Comparison of ENCODE assay signal across 16 cellular contexts in genomic region chr15:63930034-63930433, GRCh38.
DNase-seq lines count a peak whose midpoint lies in the region; ATAC-seq and TF ChIP-seq lines count a peak whose summit lies in the region.
"Had no signal": no experiment of that assay in that cellular context is flagged by ENCODE, and none has a peak within 500 bp of the region (broad histone marks: within the 10 kb centered on the region; RNA-seq: fewer than 3 reads in every experiment).

No MANE protein-coding gene starts in this region.

- H3K27me3 Mint-ChIP-seq in WTC11 (ENCODE audit: low read depth): no peaks in the 10 kb centered on the region
- H3K27me3 Mint-ChIP-seq in effector memory CD8-positive, alpha-beta T cell: no peaks in the 10 kb centered on the region
- H3K27me3 Mint-ChIP-seq in neural crest cell (ENCODE audit: low read depth): no peaks in the 10 kb centered on the region
- H3K27me3 Mint-ChIP-seq in CD8-positive, alpha-beta T cell (ENCODE audit: low read depth): no peaks in the 10 kb centered on the region
- H3K27me3 Mint-ChIP-seq: CD4-positive, alpha-beta memory T cell had no signal

- H3K36me3 Mint-ChIP-seq in WTC11 (no peaks in the 10 kb centered on the region), neural crest cell (ENCODE audit: low read depth) (no peaks in the 10 kb centered on the region)
- peaks cover 2% of the 10 kb centered on the region for H3K36me3 Mint-ChIP-seq in effector memory CD8-positive, alpha-beta T cell (ENCODE audit: insufficient read depth)
- H3K36me3 Mint-ChIP-seq in CD8-positive, alpha-beta T cell: no peaks in the 10 kb centered on the region
- H3K36me3 Mint-ChIP-seq: CD4-positive, alpha-beta memory T cell had no signal

- POLR2A ChIA-PET in WTC11 (lab: Charles Lee): no interaction called here
- POLR2A ChIA-PET in CD8-positive, alpha-beta T cell (lab: Charles Lee): no interaction called here

- intact Hi-C loops in CD8-positive, alpha-beta T cell (cut with DNase I, micrococcal nuclease): no loop called here

- H3K4me1 Mint-ChIP-seq in WTC11 (peaks cover 2% of the 10 kb centered on the region; the same call in 1 of the 2 replicates), neural crest cell (peaks cover 8% of the 10 kb centered on the region)
- peaks cover 5 to 11% of the 10 kb centered on the region in 2 donors for H3K4me1 Mint-ChIP-seq in effector memory CD8-positive, alpha-beta T cell (ENCODE audit: low read depth in 2 of 2)
- peaks cover 4% of the 10 kb centered on the region for H3K4me1 Mint-ChIP-seq in CD8-positive, alpha-beta T cell (ENCODE audit: low read depth)

- DNase-seq in WTC11 (ENCODE audit: low spot score) (peak; percentile 5), neural crest cell (ENCODE audit: low read depth, low spot score) (no peak), anterior cingulate cortex (lab: John Stamatoyannopoulos, UW) (no peak)
- DNase-seq in effector memory CD8-positive, alpha-beta T cell: no peak
- DNase-seq in CD8-positive, alpha-beta T cell: no peak
- DNase-seq: BE2C; CD4-positive, alpha-beta memory T cell; COR-L47; DMS153; DMS79 treated with DMSO at 0.1 percent for 48 hours; EL; IMR-90 had no signal

- TF ChIP-seq CTCF in WTC11 (IDR thresholded peaks at IDR 0.05) (no peak), neural crest cell (conservative IDR thresholded peaks at IDR 0.05) (no peak)
- no peak for TF ChIP-seq CTCF in CD8-positive, alpha-beta T cell (IDR thresholded peaks at IDR 0.05)

- H3K36me3 ChIP-seq in CD8-positive, alpha-beta T cell (ENCODE audit: insufficient read depth, low read length): no peaks in the 10 kb centered on the region
- H3K36me3 ChIP-seq: BE2C had no signal

- H3K4me3 ChIP-seq in CD8-positive, alpha-beta T cell (ENCODE audit: low read depth, low read length): no peak overlapping the region
- H3K4me3 ChIP-seq: A549 had no signal

- no peaks in the 10 kb centered on the region for H3K27me3 ChIP-seq in CD8-positive, alpha-beta T cell (ENCODE audit: insufficient read depth, low read length)
- H3K27me3 ChIP-seq: BE2C had no signal

- H3K9me3 Mint-ChIP-seq in WTC11 (no peaks in the 10 kb centered on the region), neural crest cell (no peaks in the 10 kb centered on the region)
- H3K9me3 Mint-ChIP-seq in effector memory CD8-positive, alpha-beta T cell: no peaks in the 10 kb centered on the region
- no peaks in the 10 kb centered on the region for H3K9me3 Mint-ChIP-seq in CD8-positive, alpha-beta T cell
- H3K9me3 Mint-ChIP-seq: CD4-positive, alpha-beta memory T cell had no signal

- CTCF ChIA-PET in WTC11 (lab: Charles Lee): interaction anchor here (1.0 kb wide), 1 partner anchor 15 kb away, joined by 6 read pairs; no protein-coding TSS in a partner anchor
- CTCF ChIA-PET in CD8-positive, alpha-beta T cell (lab: Charles Lee): interaction anchor here (1.0 to 2.9 kb wide), 2 partner anchors 14 to 15 kb away, joined by 3 to 15 read pairs; no protein-coding TSS in a partner anchor

- H3K9me3 ChIP-seq in CD8-positive, alpha-beta T cell (ENCODE audit: low read length): no peaks in the 10 kb centered on the region
- H3K9me3 ChIP-seq: A549, BE2C had no signal

- H3K4me3 Mint-ChIP-seq in WTC11 (no peak overlapping the region), neural crest cell (no peak overlapping the region)
- no peak overlapping the region for H3K4me3 Mint-ChIP-seq in effector memory CD8-positive, alpha-beta T cell
- no peak overlapping the region for H3K4me3 Mint-ChIP-seq in CD8-positive, alpha-beta T cell
- H3K4me3 Mint-ChIP-seq: CD4-positive, alpha-beta memory T cell had no signal

- no peak overlapping the region for H3K27ac ChIP-seq in CD8-positive, alpha-beta T cell (ENCODE audit: low read depth, low read length)
- H3K27ac ChIP-seq: A549, C4-2B, HL-60 had no signal

- no peak overlapping the region for H3K27ac Mint-ChIP-seq in WTC11
- peak overlapping the region; percentile 70 to 88 for H3K27ac Mint-ChIP-seq in effector memory CD8-positive, alpha-beta T cell
- peak overlapping the region; percentile 93 for H3K27ac Mint-ChIP-seq in neural crest cell (ENCODE audit: unreplicated experiment)
- H3K27ac Mint-ChIP-seq in CD8-positive, alpha-beta T cell: no peak overlapping the region

- no peaks in the 10 kb centered on the region for H3K4me1 ChIP-seq in CD8-positive, alpha-beta T cell (ENCODE audit: insufficient read depth, low read length)
- H3K4me1 ChIP-seq: BE2C had no signal

- ATAC-seq in WTC11: no peak
- no peak for ATAC-seq in effector memory CD8-positive, alpha-beta T cell (replicated peaks)
- no peak for ATAC-seq in CD8-positive, alpha-beta T cell
- ATAC-seq in GM18873 (IDR thresholded peaks at IDR 0.05; ENCODE audit: low FRiP score, unreplicated experiment): no peak
- ATAC-seq: A549 had no signal

TF ChIP-seq in WTC11, 78 proteins besides CTCF, POLR2A, EP300 and RAD21:
- TF ChIP-seq GRHL2 (CRISPR knock-in tag; IDR thresholded peaks at IDR 0.05; ENCODE audit: insufficient replicate concordance, severe bottlenecking) (no peak), HMGXB4 (CRISPR knock-in tag; IDR thresholded peaks at IDR 0.05) (no peak), IRF2 (CRISPR knock-in tag; IDR thresholded peaks at IDR 0.05; ENCODE audit: borderline replicate concordance, low read depth) (no peak), PRDM15 (CRISPR knock-in tag; IDR thresholded peaks at IDR 0.05) (no peak), TP53 (CRISPR knock-in tag; IDR thresholded peaks at IDR 0.05) (no peak), ATF2 (CRISPR knock-in tag; IDR thresholded peaks at IDR 0.05; ENCODE audit: borderline replicate concordance, low read depth) (no peak)
TF ChIP-seq in WTC11: peak in this region for 0.

Comparison
In these comparisons a context has a peak if more than half of its experiments do, and no peak if none do; other contexts are left out.
1. H3K27ac Mint-ChIP-seq: peak in effector memory CD8-positive, alpha-beta T cell (2 of 2) and neural crest cell (single experiment); none in WTC11 (single experiment) and CD8-positive, alpha-beta T cell (single experiment).